In genomic region chr1:156524985-156525590, GRCh38 we compare ENCODE assay signal across 13 cellular contexts. TPM values are rescaled to one million over a fixed set of nuclear protein-coding genes. Genes with fewer than 3 reads are reported as not detected.
DNase-seq lines count a peak whose midpoint lies in the region; ATAC-seq and TF ChIP-seq lines count a peak whose summit lies in the region.
"Had no signal": no experiment of that assay in that cellular context is flagged by ENCODE, and none has a peak within 500 bp of the region (broad histone marks: within the 10 kb centered on the region; RNA-seq: fewer than 3 reads in every experiment).

No MANE protein-coding gene starts in this region.

- no peaks in the 10 kb centered on the region for H3K9me3 Mint-ChIP-seq in stimulated activated naive CD8-positive, alpha-beta T cell treated with anti-CD3 and anti-CD28 coated beads, Interleukin-15, Interleukin-2, amounts not matched to agents 100 ng/mL and 50 ng/mL, for 24 hours
- no peaks in the 10 kb centered on the region for H3K9me3 Mint-ChIP-seq in immature natural killer cell

- H4K20me1 ChIP-seq in OCI-LY1 (ENCODE audit: insufficient read depth, low read length) (no peaks in the 10 kb centered on the region), PC-9 (ENCODE audit: insufficient read depth) (no peaks in the 10 kb centered on the region)

- H3K4me3 Mint-ChIP-seq in stimulated activated naive CD8-positive, alpha-beta T cell treated with anti-CD3 and anti-CD28 coated beads, Interleukin-15, Interleukin-2, amounts not matched to agents 100 ng/mL and 50 ng/mL, for 24 hours = peak overlapping the region; percentile 60
- H3K4me3 Mint-ChIP-seq in immature natural killer cell = peak overlapping the region; percentile 14 to 73 (median 64)

- H3K4me3 ChIP-seq in OCI-LY1 (ENCODE audit: low read depth, low read length, poor library complexity, severe bottlenecking) (no peak overlapping the region), adrenal gland (no peak overlapping the region), PC-9 (no peak overlapping the region)
- H3K4me3 ChIP-seq: thyroid gland had no signal

- no peaks in the 10 kb centered on the region for H3K27me3 Mint-ChIP-seq in stimulated activated naive CD8-positive, alpha-beta T cell treated with anti-CD3 and anti-CD28 coated beads, Interleukin-15, Interleukin-2, amounts not matched to agents 100 ng/mL and 50 ng/mL, for 24 hours
- peaks cover 0 to 4% (median 3%) of the 10 kb centered on the region in 3 donors for H3K27me3 Mint-ChIP-seq in immature natural killer cell (ENCODE audit: low read depth in 3 of 3)

- WGBS in adrenal gland, 4 donors = 49 to 70% (median 60%) methylated on average over 6 of the region's 6 CpGs

- intact Hi-C loops in posterior cingulate gyrus (cut with DNase I) (no loop called here), adrenal gland (cut with DNase I) (loop anchor here in 1 of 2 donors (10.0 kb wide), 1 partner anchor 140 kb away; no protein-coding TSS in a partner anchor), PC-9 (cut with micrococcal nuclease; ENCODE audit: unreplicated experiment) (no loop called here)

- peak overlapping the region; percentile 43 for H3K27ac Mint-ChIP-seq in stimulated activated naive CD8-positive, alpha-beta T cell treated with anti-CD3 and anti-CD28 coated beads, Interleukin-15, Interleukin-2, amounts not matched to agents 100 ng/mL and 50 ng/mL, for 24 hours
- H3K27ac Mint-ChIP-seq in immature natural killer cell = peak overlapping the region; percentile 71 to 95 (median 86)

- no peak for DNase-seq in stimulated activated naive CD8-positive, alpha-beta T cell treated with anti-CD3 and anti-CD28 coated beads, Interleukin-15, Interleukin-2, amounts not matched to agents 100 U/mL and 50 U/mL, for 24 hours
- DNase-seq in immature natural killer cell = no peak
- no peak for DNase-seq in posterior cingulate gyrus
- no peak for DNase-seq in adrenal gland
- DNase-seq in PC-9 = no peak
- no peak for DNase-seq in NCI-H345 treated with DMSO at 0.1 percent for 48 hours (lab: John Stamatoyannopoulos, UW; ENCODE audit: unreplicated experiment)
- DNase-seq: Calu3; heart left ventricle; NCI-H446; stimulated activated CD4-positive, alpha-beta T cell treated with anti-CD3 and anti-CD28 coated beads, Interleukin-2, amount 100 ng/mL, for 24 hours; thyroid gland had no signal

- no peak for ATAC-seq in stimulated activated naive CD8-positive, alpha-beta T cell treated with anti-CD3 and anti-CD28 coated beads, Interleukin-15, Interleukin-2, amounts not matched to agents 100 U/mL and 50 U/mL, for 24 hours

- H3K27ac ChIP-seq in OCI-LY1 (ENCODE audit: low read depth, low read length, poor library complexity, severe bottlenecking) (no peak overlapping the region), adrenal gland (no peak overlapping the region), PC-9 (no peak overlapping the region)
- H3K27ac ChIP-seq: thyroid gland had no signal

- peaks cover 41% of the 10 kb centered on the region for H3K4me1 Mint-ChIP-seq in stimulated activated naive CD8-positive, alpha-beta T cell treated with anti-CD3 and anti-CD28 coated beads, Interleukin-15, Interleukin-2, amounts not matched to agents 100 ng/mL and 50 ng/mL, for 24 hours (ENCODE audit: low read depth)
- peaks cover 24 to 33% of the 10 kb centered on the region in 2 donors for H3K4me1 Mint-ChIP-seq in immature natural killer cell

- H3K4me2 ChIP-seq in OCI-LY1 (ENCODE audit: low read length) (peak overlapping the region; percentile 27; the same call in 1 of the 2 replicates), PC-9 (no peak overlapping the region)

- H3K36me3 ChIP-seq in OCI-LY1 (ENCODE audit: insufficient read depth, low read length) (no peaks in the 10 kb centered on the region), adrenal gland (replicated peaks in 1 of 2) (no peaks in the 10 kb centered on the region), PC-9 (ENCODE audit: low read depth) (peaks cover 10% of the 10 kb centered on the region; the same call in 1 of the 2 replicates)
- H3K36me3 ChIP-seq: heart left ventricle, thyroid gland had no signal

- H3K9me2 ChIP-seq in OCI-LY1 (ENCODE audit: low read depth, low read length) = no peaks in the 10 kb centered on the region
- H3K9me2 ChIP-seq in PC-9 (ENCODE audit: insufficient read depth) = no peaks in the 10 kb centered on the region

- no peak for TF ChIP-seq POLR2A in adrenal gland (IDR thresholded peaks at IDR 0.05)

- H3K9me3 ChIP-seq in OCI-LY1 (ENCODE audit: low read length) (no peaks in the 10 kb centered on the region), adrenal gland (replicated peaks in 1 of 3) (no peaks in the 10 kb centered on the region), PC-9 (ENCODE audit: insufficient read depth, low read depth) (no peaks in the 10 kb centered on the region)
- H3K9me3 ChIP-seq: heart left ventricle, thyroid gland had no signal

- CTCF ChIA-PET in PC-9 (lab: Charles Lee) = interaction anchor here (0.6 kb wide), 1 partner anchor 24 kb away, joined by 8 read pairs; no protein-coding TSS in a partner anchor

- H3K36me3 Mint-ChIP-seq in stimulated activated naive CD8-positive, alpha-beta T cell treated with anti-CD3 and anti-CD28 coated beads, Interleukin-15, Interleukin-2, amounts not matched to agents 100 ng/mL and 50 ng/mL, for 24 hours (ENCODE audit: low read depth) = peaks cover 5% of the 10 kb centered on the region
- no peaks in the 10 kb centered on the region for H3K36me3 Mint-ChIP-seq in immature natural killer cell

- H2AFZ ChIP-seq in OCI-LY1 (ENCODE audit: low read length) = no peak overlapping the region
- H2AFZ ChIP-seq in PC-9 = no peak overlapping the region

- H3K4me1 ChIP-seq in OCI-LY1 (ENCODE audit: insufficient read depth, low read length, severe bottlenecking) = peaks cover 19% of the 10 kb centered on the region
- H3K4me1 ChIP-seq in adrenal gland (replicated peaks in 1 of 2) = no peaks in the 10 kb centered on the region
- H3K4me1 ChIP-seq in PC-9 (replicated peaks; ENCODE audit: insufficient read depth) = no peaks in the 10 kb centered on the region
- H3K4me1 ChIP-seq: thyroid gland had no signal

- POLR2A ChIA-PET in PC-9 (lab: Charles Lee; ENCODE audit: unreplicated experiment) = interaction anchor here (0.6 to 0.9 kb wide), 3 partner anchors 25 to 68 kb away, joined by 3 to 11 read pairs (median 4); partner anchors contain the start of gene MEF2D

- H3K27me3 ChIP-seq in OCI-LY1 (ENCODE audit: insufficient read depth, low read length) (no peaks in the 10 kb centered on the region), adrenal gland (no peaks in the 10 kb centered on the region), PC-9 (ENCODE audit: insufficient read depth, low read depth) (no peaks in the 10 kb centered on the region)
- H3K27me3 ChIP-seq: heart left ventricle, thyroid gland had no signal

- BruUV-seq in PC-9 (replicated peaks; lab: Mats Ljungman, UMichigan) = no TSS peak

- TF ChIP-seq CTCF in OCI-LY1 (IDR thresholded peaks at IDR 0.05; ENCODE audit: low read length) (no peak), adrenal gland (IDR thresholded peaks at IDR 0.05) (no peak), PC-9 (conservative IDR thresholded peaks at IDR 0.05) (no peak)

- H3K79me2 ChIP-seq in OCI-LY1 (ENCODE audit: insufficient read depth, low read length) (no peaks in the 10 kb centered on the region), PC-9 (ENCODE audit: low read depth) (no peaks in the 10 kb centered on the region)

- H3K9ac ChIP-seq in OCI-LY1 (ENCODE audit: low read length) = no peak overlapping the region; the same call in 1 of the 2 replicates

- no peaks in the 10 kb centered on the region for H3F3A ChIP-seq in OCI-LY1 (ENCODE audit: insufficient read depth, low read length)
- peaks cover 7% of the 10 kb centered on the region; the same call in 1 of the 2 replicates for H3F3A ChIP-seq in PC-9 (ENCODE audit: insufficient read depth, low read depth)

RNA-seq across cellular contexts. Expression of gene MEF2D, which starts 24.5 kb away (rescaled TPM):
- polyA plus RNA-seq in immature natural killer cell (10 to 100 TPM in 1 of 3 donors, 1 to 10 TPM in 2; 5.0 to 22.8 (median 6.0) TPM), adrenal gland (10 to 100 TPM; 29.1 to 37.4 (median 35.3) TPM)
- total RNA-seq in adrenal gland (10 to 100 TPM; 28.1 to 89.9 (median 74.6) TPM), PC-9 (2021) (25.5 and 33.5 TPM in 2 replicates)

RNA-seq across cellular contexts. Expression of gene IQGAP3, which starts 47.3 kb away (rescaled TPM):
- polyA plus RNA-seq in immature natural killer cell = not detected
- 1 to 10 TPM in 3 of 8 donors, under 1 TPM in 5; 0.24 to 1.3 (median 0.80) TPM for total RNA-seq in adrenal gland
- 1 to 10 TPM in 1 of 3 donors, under 1 TPM in 2; 0.16 to 2.2 (median 0.40) TPM for polyA plus RNA-seq in adrenal gland
- total RNA-seq in PC-9 (2021) = 63.1 and 63.4 TPM in 2 replicates

RNA-seq across cellular contexts. Expression of gene TTC24, which starts 54.4 kb away (rescaled TPM):
- polyA plus RNA-seq in immature natural killer cell (1 to 10 TPM in 1 of 3 donors, under 1 TPM in 2; 0.40 to 1.1 (median 0.72) TPM), adrenal gland (under 1 TPM in 1 of 3 donors, not detected in 2; 0.20 TPM)
- total RNA-seq in adrenal gland (not detected), PC-9 (2021) (not detected in 2 replicates)
- total RNA-seq: Calu3 had no signal
- polyA plus RNA-seq: heart left ventricle had no signal

Comparison
In these comparisons a context has a peak if more than half of its experiments do, and no peak if none do; other contexts are left out.
1. RNA of gene IQGAP3, which starts 47.3 kb away (total RNA-seq): 63.1 to 63.4 TPM in PC-9; 0.24 to 1.3 TPM in adrenal gland; every median in the first group is over 10 times any median in the second.